ENCODE assay signal across 8 cellular contexts in genomic region chr3:141487419-141488345, GRCh38. TPM values are rescaled to one million over a fixed set of nuclear protein-coding genes. Genes with fewer than 3 reads are reported as not detected.
DNase-seq lines count a peak whose midpoint lies in the region; ATAC-seq and TF ChIP-seq lines count a peak whose summit lies in the region.

No MANE protein-coding gene starts in this region.

- H2AFZ ChIP-seq in mammary epithelial cell (ENCODE audit: low read depth, low read length) = peak overlapping the region; percentile 89

- H3K27me3 ChIP-seq in A673 (replicated peaks; ENCODE audit: insufficient read depth, low read depth, low read length, poor library complexity) = no peaks in the 10 kb centered on the region
- H3K27me3 ChIP-seq in mammary epithelial cell (ENCODE audit: insufficient read depth, low read length) = no peaks in the 10 kb centered on the region

- WGBS in mammary epithelial cell (ENCODE audit: low coverage, missing lambda C conversion rate) = 6% methylated on average over 9 of the region's 67 CpGs

- peak; percentile 67 for ATAC-seq in GM18870 (IDR thresholded peaks at IDR 0.05; ENCODE audit: unreplicated experiment)
- peak; percentile 74 for ATAC-seq in HG03097 (IDR thresholded peaks at IDR 0.05; ENCODE audit: low FRiP score, unreplicated experiment)

- peak; percentile 82 for DNase-seq in A673 (ENCODE audit: low spot score)
- peak; percentile 79 for DNase-seq in NCI-H2171 (lab: John Stamatoyannopoulos, UW)
- peak; percentile 68 for DNase-seq in mammary epithelial cell
- DNase-seq in iris pigment epithelial cell (ENCODE audit: low read depth) = peak; percentile 55
- peak; percentile 72 to 86 (median 79) for DNase-seq in stimulated activated CD4-positive, alpha-beta T cell treated with anti-CD3 and anti-CD28 coated beads, Interleukin-12 subunit alpha, Interleukin-12 subunit beta, amount 100 ng/mL, for 48 hours (ENCODE audit: low read depth in 2 of 3, low spot score in 1 of 3)

- no peak for TF ChIP-seq CTCF in A673 (conservative IDR thresholded peaks at IDR 0.05; ENCODE audit: low read depth, low read length)
- no peak for TF ChIP-seq CTCF in VCaP (conservative IDR thresholded peaks at IDR 0.05)
- peak in 1 of 2 donors; percentile 0 for TF ChIP-seq CTCF in mammary epithelial cell (conservative IDR thresholded peaks at IDR 0.05 in 1 of 2, IDR thresholded peaks at IDR 0.05 in 1 of 2; ENCODE audit: extremely low read depth in 1 of 2, insufficient read depth in 1 of 2, low read depth in 1 of 2, low read length in 2 of 2)

- POLR2A ChIA-PET in A673 (lab: Charles Lee; ENCODE audit: low non-redundant PET) = interaction anchor here (0.6 kb wide), 1 partner anchor 85 kb away, joined by 3 read pairs; no protein-coding TSS in a partner anchor

- H3K36me3 ChIP-seq in A673 (ENCODE audit: insufficient read depth, low read length, poor library complexity, severe bottlenecking) = no peaks in the 10 kb centered on the region
- H3K36me3 ChIP-seq in mammary epithelial cell (ENCODE audit: insufficient read depth, low read length) = no peaks in the 10 kb centered on the region

- H3K9me3 ChIP-seq in A673 (ENCODE audit: low read depth, low read length, poor library complexity, severe bottlenecking) (no peaks in the 10 kb centered on the region), mammary epithelial cell (replicated peaks; ENCODE audit: insufficient read depth, low read length) (no peaks in the 10 kb centered on the region)

- no peaks in the 10 kb centered on the region for H4K20me1 ChIP-seq in mammary epithelial cell (ENCODE audit: insufficient read depth, low read length)

- H3K27ac ChIP-seq in A673 (ENCODE audit: low read depth, low read length, poor library complexity, severe bottlenecking) (peak overlapping the region; percentile 96), VCaP (peak overlapping the region; percentile 92), mammary epithelial cell (ENCODE audit: insufficient read depth, low read depth, low read length) (peak overlapping the region; percentile 75)

- intact Hi-C loops in A673 (cut with micrococcal nuclease; ENCODE audit: unreplicated experiment) = loop anchor here (5.0 kb wide), 1 partner anchor 45 kb away; no protein-coding TSS in a partner anchor
- intact Hi-C loops in mammary epithelial cell (cut with micrococcal nuclease) = loop anchor here (5.0 kb wide), 1 partner anchor 45 kb away; no protein-coding TSS in a partner anchor

- dilution Hi-C loops in mammary epithelial cell (cut with HindIII; ENCODE audit: low sequenced_read_pairs) = no loop called here

- H3K4me1 ChIP-seq in A673 (ENCODE audit: insufficient read depth, low read length, poor library complexity, severe bottlenecking) (peaks cover 44% of the 10 kb centered on the region), mammary epithelial cell (ENCODE audit: insufficient read depth, low read length) (peaks cover 29% of the 10 kb centered on the region)

- H3K4me3 ChIP-seq in A673 (ENCODE audit: low read depth, low read length, poor library complexity, severe bottlenecking) (peak overlapping the region; percentile 86), mammary epithelial cell (replicated peaks in 1 of 3; ENCODE audit: insufficient read depth in 1 of 3, low read depth in 2 of 3, low read length in 3 of 3) (peak overlapping the region; percentile 71 to 85 (median 83))

- CTCF ChIA-PET in A673 (lab: Charles Lee) = no interaction called here
- CTCF ChIA-PET in mammary epithelial cell (lab: Charles Lee; ENCODE audit: low non-redundant PET) = interaction anchor here (0.6 to 0.7 kb wide), 2 partner anchors 151 to 159 kb away, joined by 3 read pairs; no protein-coding TSS in a partner anchor

- peaks cover 55% of the 10 kb centered on the region for H3K79me2 ChIP-seq in mammary epithelial cell (ENCODE audit: insufficient read depth, low read length)

- peak overlapping the region; percentile 80 for H3K9ac ChIP-seq in mammary epithelial cell (ENCODE audit: insufficient read depth, low read length)

- in situ Hi-C loops in mammary epithelial cell (cut with MboI; ENCODE audit: low sequenced_read_pairs in 2 of 2) = no loop called here

- peak overlapping the region; percentile 77 for H3K4me2 ChIP-seq in mammary epithelial cell (ENCODE audit: insufficient read depth, low read depth, low read length)

- BruUV-seq in A673 (replicated peaks; lab: Mats Ljungman, UMichigan) (no TSS peak), mammary epithelial cell (replicated peaks; lab: Mats Ljungman, UMichigan) (no TSS peak)

RNA-seq across cellular contexts. Expression of gene RASA2, which starts 0.9 kb away (rescaled TPM):
- total RNA-seq in A673 (2021) = 16.3 and 17.1 TPM in 2 replicates
- total RNA-seq in mammary epithelial cell = 10 to 100 TPM; 14.8 to 19.5 TPM
- polyA plus RNA-seq in mammary epithelial cell = 6.3 TPM
- 16.3 TPM for polyA minus RNA-seq in mammary epithelial cell

Comparison
In these comparisons a context has a peak if more than half of its experiments do, and no peak if none do; other contexts are left out.
1. Peak in every context shown above with its lines: DNase-seq, ATAC-seq, H3K4me3 ChIP-seq and H3K27ac ChIP-seq.